In genomic region chr14:52878469-52878868, GRCh38 we compare ENCODE assay signal across 28 cellular contexts.
DNase-seq lines count a peak whose midpoint lies in the region; ATAC-seq, FAIRE-seq and TF ChIP-seq lines count a peak whose summit lies in the region.
"Had no signal": no experiment of that assay in that cellular context is flagged by ENCODE, and none has a peak within 500 bp of the region (broad histone marks: within the 10 kb centered on the region; RNA-seq: fewer than 3 reads in every experiment).

No MANE protein-coding gene starts in this region.

- no peak overlapping the region for H2AFZ ChIP-seq in HepG2 (ENCODE audit: low read length)
- H2AFZ ChIP-seq in astrocyte (ENCODE audit: low read depth, low read length) = no peak overlapping the region

- H3K4me1 ChIP-seq in HepG2 (ENCODE audit: insufficient read depth, low read length) (no peaks in the 10 kb centered on the region), right lobe of liver (peaks cover 0 to 43% (median 10%) of the 10 kb centered on the region in 4 donors), astrocyte (ENCODE audit: insufficient read depth, low read length) (peaks cover 20% of the 10 kb centered on the region), tibial artery (peaks cover 0 to 97% (median 33%) of the 10 kb centered on the region in 4 donors)
- H3K4me1 ChIP-seq: adrenal gland, Caco-2, colonic mucosa, Peyer's patch, SJCRH30 had no signal

- H3K27ac Mint-ChIP-seq in astrocyte (ENCODE audit: unreplicated experiment) = peak overlapping the region; percentile 85

- H3K4me3 ChIP-seq in HepG2 (replicated peaks in 1 of 3; ENCODE audit: insufficient read depth in 1 of 3, low read depth in 2 of 3, low read length in 3 of 3) (no peak overlapping the region), right lobe of liver (no peak overlapping the region), astrocyte (ENCODE audit: insufficient read depth, low read depth, low read length) (no peak overlapping the region), fibroblast of villous mesenchyme (ENCODE audit: low read depth, low read length) (no peak overlapping the region), tibial artery (no peak overlapping the region), H7 (ENCODE audit: insufficient read depth, low read depth, low read length) (no peak overlapping the region)
- H3K4me3 ChIP-seq: adrenal gland, BLaER1, breast epithelium, colonic mucosa, GM12878, HAP-1, MG63, Peyer's patch, SJCRH30 had no signal

- H3K9me3 ChIP-seq in HepG2 (ENCODE audit: low read length) = no peaks in the 10 kb centered on the region
- H3K9me3 ChIP-seq in right lobe of liver = no peaks in the 10 kb centered on the region
- no peaks in the 10 kb centered on the region for H3K9me3 ChIP-seq in astrocyte (ENCODE audit: insufficient read depth, low read depth, low read length)
- H3K9me3 ChIP-seq in tibial artery = no peaks in the 10 kb centered on the region
- H3K9me3 ChIP-seq: adrenal gland, BLaER1, breast epithelium, Caco-2, colonic mucosa, HAP-1, MG63, Peyer's patch, SJCRH30 had no signal

- POLR2A ChIA-PET in HepG2 (lab: Yijun Ruan, JAX) = no interaction called here

- CTCF ChIA-PET in HepG2 (lab: Yijun Ruan, JAX; ENCODE audit: low intra/inter-chr PET ratio, low total read pairs) = no interaction called here

- in situ Hi-C loops in HepG2 (cut with HindIII; ENCODE audit: extremely low pct_ligation_motif_present, low pct_unique_long_range_greater_than_20kb) = no loop called here

- H3K9ac ChIP-seq in HepG2 (ENCODE audit: insufficient read depth, low read depth, low read length) (no peak overlapping the region), astrocyte (ENCODE audit: low read length) (no peak overlapping the region)
- H3K9ac ChIP-seq: BLaER1 had no signal

- 33% methylated on average over 3 of the region's 3 CpGs for WGBS in HepG2 (ENCODE audit: low lambda C conversion rate)
- WGBS in right lobe of liver (ENCODE audit: insufficient coverage, low coverage, low lambda C conversion rate, missing lambda C conversion rate) = 33% methylated on average over 3 of the region's 3 CpGs

- H3K36me3 Mint-ChIP-seq in astrocyte (ENCODE audit: low read depth, unreplicated experiment) = peaks cover 27% of the 10 kb centered on the region

- H4K20me1 ChIP-seq in HepG2 (ENCODE audit: insufficient read depth, low read length) = no peaks in the 10 kb centered on the region
- H4K20me1 ChIP-seq in astrocyte (ENCODE audit: insufficient read depth, low read length) = peaks cover 14% of the 10 kb centered on the region
- H4K20me1 ChIP-seq: BLaER1 had no signal

- DNase-seq in HepG2 (ENCODE audit: low spot score) = no peak
- no peak for DNase-seq in right lobe of liver
- no peak for DNase-seq in astrocyte (ENCODE audit: low read depth)
- DNase-seq in fibroblast of villous mesenchyme (ENCODE audit: low read depth) = peak; percentile 28
- DNase-seq in tibial artery = no peak
- DNase-seq in H7 = no peak
- no peak for DNase-seq in head of caudate nucleus
- no peak for DNase-seq in midbrain (lab: John Stamatoyannopoulos, UW)
- DNase-seq: ACHN; activated CD4-positive, alpha-beta T cell treated with anti-CD3 and anti-CD28 coated beads for 48 hours; activated T-cell treated with anti-CD3 and anti-CD28 coated beads, Interleukin-2, amount 50 U/mL, for 4 hours; adrenal gland; Caco-2; colonic mucosa; left colon; mesenchymal stem cell; MG63; NCI-H2029 treated with DMSO at 0.1 percent for 48 hours; NCI-H510A; NK-92 treated with Interleukin-12 subunit alpha and Interleukin-12 subunit beta, amount 100 ng/mL, for 24 hours; occipital lobe; Peyer's patch; SJCRH30; stimulated activated naive CD4-positive, alpha-beta T cell treated with Interleukin-2 at 50 U/mL for 16 hours had no signal

- no peaks in the 10 kb centered on the region for H3K79me2 ChIP-seq in HepG2 (ENCODE audit: insufficient read depth, low read length)
- peaks cover 37% of the 10 kb centered on the region for H3K79me2 ChIP-seq in astrocyte (ENCODE audit: insufficient read depth, low read length)

- peaks cover 57% of the 10 kb centered on the region for H3K4me1 Mint-ChIP-seq in astrocyte (ENCODE audit: low read depth, unreplicated experiment)

- FAIRE-seq in HepG2 (lab: Jason Lieb, UNC) = no peak
- no peak for FAIRE-seq in astrocyte (lab: Jason Lieb, UNC)
- FAIRE-seq: GM12878 had no signal

- no peaks in the 10 kb centered on the region for H3K9me3 Mint-ChIP-seq in astrocyte (ENCODE audit: unreplicated experiment)
- H3K9me3 Mint-ChIP-seq: activated T-cell treated with anti-CD3 and anti-CD28 coated beads, Interleukin-2, amount 50 U/mL, for 4 hours had no signal

- H3K27me3 Mint-ChIP-seq in astrocyte (ENCODE audit: low read depth, unreplicated experiment) = no peaks in the 10 kb centered on the region

- intact Hi-C loops in HepG2 (cut with micrococcal nuclease; ENCODE audit: unreplicated experiment) (no loop called here), right lobe of liver (cut with DNase I) (no loop called here), tibial artery (cut with DNase I; ENCODE audit: low total_unique reads) (no loop called here), head of caudate nucleus (cut with DNase I) (no loop called here)

- H3K4me2 ChIP-seq in HepG2 (ENCODE audit: low read depth, low read length) (no peak overlapping the region), astrocyte (ENCODE audit: low read length) (no peak overlapping the region)
- H3K4me2 ChIP-seq: BLaER1 had no signal

- no peaks in the 10 kb centered on the region for H3K27me3 ChIP-seq in HepG2 (ENCODE audit: control insufficient read depth in 1 of 2, insufficient read depth in 2 of 2, low read length in 2 of 2)
- H3K27me3 ChIP-seq in right lobe of liver = no peaks in the 10 kb centered on the region
- no peaks in the 10 kb centered on the region for H3K27me3 ChIP-seq in astrocyte (ENCODE audit: insufficient read depth, low read length)
- H3K27me3 ChIP-seq in tibial artery = no peaks in the 10 kb centered on the region
- H3K27me3 ChIP-seq in H7 (ENCODE audit: control insufficient read depth, insufficient read depth, low read length) = no peaks in the 10 kb centered on the region
- H3K27me3 ChIP-seq: adrenal gland, BLaER1, breast epithelium, colonic mucosa, MG63, Peyer's patch, SJCRH30 had no signal

- BruUV-seq in HepG2 (replicated peaks; lab: Mats Ljungman, UMichigan) = no TSS peak

- H3K4me3 Mint-ChIP-seq in astrocyte (ENCODE audit: unreplicated experiment) = no peak overlapping the region
- H3K4me3 Mint-ChIP-seq: activated T-cell treated with anti-CD3 and anti-CD28 coated beads, Interleukin-2, amount 50 U/mL, for 4 hours had no signal

- TF ChIP-seq CTCF in HepG2 (CRISPR knock-in tag; IDR thresholded peaks at IDR 0.05) (no peak), right lobe of liver (IDR thresholded peaks at IDR 0.05) (no peak), astrocyte (IDR thresholded peaks at IDR 0.05; ENCODE audit: insufficient read depth, low read depth, low read length) (no peak), fibroblast of villous mesenchyme (IDR thresholded peaks at IDR 0.05; ENCODE audit: insufficient read depth, low read depth, low read length) (no peak), tibial artery (IDR thresholded peaks at IDR 0.05) (no peak)

- TF ChIP-seq EP300 in HepG2 (IDR thresholded peaks at IDR 0.05; ENCODE audit: low read depth in 2 of 2, low read length in 2 of 2) = no peak
- TF ChIP-seq EP300 in HepG2 (CRISPR knock-in tag; IDR thresholded peaks at IDR 0.05; ENCODE audit: borderline replicate concordance) = no peak

- TF ChIP-seq RAD21 in HepG2 (CRISPR knock-in tag; IDR thresholded peaks at IDR 0.05) = no peak

- TF ChIP-seq POLR2A in HepG2 (IDR thresholded peaks at IDR 0.05; ENCODE audit: insufficient read depth in 1 of 2, low read depth in 2 of 2, low read length in 2 of 2) (no peak), right lobe of liver (IDR thresholded peaks at IDR 0.05) (no peak)

- H3K27ac ChIP-seq in HepG2 (ENCODE audit: extremely low read length, insufficient read depth, low read length) (no peak overlapping the region), right lobe of liver (no peak overlapping the region), astrocyte (ENCODE audit: low read depth, low read length) (peak overlapping the region; percentile 16), tibial artery (peak overlapping the region; percentile 43 to 70)
- H3K27ac ChIP-seq: adrenal gland, BLaER1, breast epithelium, colonic mucosa, Peyer's patch, SJCRH30 had no signal

- H3K36me3 ChIP-seq in HepG2 (replicated peaks in 1 of 2; ENCODE audit: control insufficient read depth in 1 of 2, insufficient read depth in 2 of 2, low read length in 2 of 2) (peaks cover 8 to 52% of the 10 kb centered on the region in 2 experiments), right lobe of liver (peaks cover 0 to 61% (median 16%) of the 10 kb centered on the region in 4 donors), astrocyte (ENCODE audit: insufficient read depth, low read length) (peaks cover 74% of the 10 kb centered on the region), tibial artery (peaks cover 16 to 24% (median 17%) of the 10 kb centered on the region in 3 donors), H7 (replicated peaks; ENCODE audit: control insufficient read depth, insufficient read depth, low read length) (peaks cover 1% of the 10 kb centered on the region; the same call in 1 of the 2 replicates)
- H3K36me3 ChIP-seq: BLaER1, breast epithelium, colonic mucosa had no signal

- ATAC-seq in HepG2 = no peak
- ATAC-seq in right lobe of liver = no peak
- ATAC-seq: activated T-cell treated with anti-CD3 and anti-CD28 coated beads, Interleukin-2, amount 50 U/mL, for 4 hours; GM12878; left colon had no signal

TF ChIP-seq in HepG2, 621 proteins besides CTCF, POLR2A, EP300 and RAD21:
- peak; percentile 57; the same call in 1 of the 2 replicates for TF ChIP-seq CEBPB (IDR thresholded peaks at IDR 0.05; ENCODE audit: borderline replicate concordance, low read depth, low read length)
- TF ChIP-seq HNF4G (IDR thresholded peaks at IDR 0.05; ENCODE audit: borderline replicate concordance, low read depth, low read length) = no peak
- no peak for TF ChIP-seq HNF4G (CRISPR knock-in tag; IDR thresholded peaks at IDR 0.05; ENCODE audit: borderline replicate concordance, low read depth)

Comparison
In these comparisons a context has a peak if more than half of its experiments do, and no peak if none do; other contexts are left out.
1. H3K27ac ChIP-seq: peak in astrocyte (single experiment) and tibial artery (2 of 2); none in HepG2 (single experiment) and right lobe of liver (0 of 3).